ENCODE assay signal across 8 cellular contexts in genomic region chrY:19433049-19433448, GRCh38.
DNase-seq lines count a peak whose midpoint lies in the region; ATAC-seq, FAIRE-seq and TF ChIP-seq lines count a peak whose summit lies in the region.

No MANE protein-coding gene starts in this region.

- TF ChIP-seq CTCF in bronchial epithelial cell (IDR thresholded peaks at IDR 0.05; ENCODE audit: insufficient read depth, low read length, severe bottlenecking) = peak; percentile 50

- no peak overlapping the region for H2AFZ ChIP-seq in neuronal stem cell (ENCODE audit: low read length)

- H2AK5ac ChIP-seq in neuronal stem cell (ENCODE audit: low read depth, low read length) = no peak overlapping the region

- DNase-seq in ELR (ENCODE audit: low read depth) (peak; percentile 32), HT1080 (ENCODE audit: low read depth) (peak; percentile 0), bronchial epithelial cell (ENCODE audit: low read depth) (peak; percentile 55), neuronal stem cell (ENCODE audit: low spot score) (peak; percentile 18), DMS114 treated with DMSO at 0.1 percent for 48 hours (lab: John Stamatoyannopoulos, UW; ENCODE audit: unreplicated experiment) (no peak), HuH-7.5 (ENCODE audit: low spot score) (no peak)

- no peak overlapping the region for H3K23ac ChIP-seq in neuronal stem cell (ENCODE audit: low read depth, low read length, poor library complexity)

- no peak overlapping the region for H3K4me2 ChIP-seq in neuronal stem cell (ENCODE audit: insufficient read depth, low read length, poor library complexity, severe bottlenecking)

- no peak overlapping the region for H3K4me3 ChIP-seq in bronchial epithelial cell (ENCODE audit: low read depth, low read length)
- no peak overlapping the region for H3K4me3 ChIP-seq in neuronal stem cell (ENCODE audit: low read length in 2 of 2)

- ATAC-seq in HG03354 (IDR thresholded peaks at IDR 0.05; ENCODE audit: poor library complexity, severe bottlenecking, unreplicated experiment) (no peak), GM21367 (IDR thresholded peaks at IDR 0.05; ENCODE audit: unreplicated experiment) (no peak)

- H2BK15ac ChIP-seq in neuronal stem cell (ENCODE audit: low read length) = no peak overlapping the region

- H3K36me3 ChIP-seq in bronchial epithelial cell (ENCODE audit: control insufficient read depth, insufficient read depth, low read length) = no peaks in the 10 kb centered on the region
- no peaks in the 10 kb centered on the region for H3K36me3 ChIP-seq in neuronal stem cell (replicated peaks in 1 of 2; ENCODE audit: control insufficient read depth in 2 of 2, insufficient read depth in 2 of 2, low read length in 2 of 2)

- H3K79me1 ChIP-seq in neuronal stem cell (ENCODE audit: low read depth, low read length) = no peaks in the 10 kb centered on the region

- no peak overlapping the region for H4K91ac ChIP-seq in neuronal stem cell (ENCODE audit: low read depth, low read length, poor library complexity)

- H2BK12ac ChIP-seq in neuronal stem cell (ENCODE audit: low read length) = no peak overlapping the region

- H3K9me3 ChIP-seq in neuronal stem cell (replicated peaks in 1 of 2; ENCODE audit: control insufficient read depth in 2 of 2, insufficient read depth in 1 of 2, low read depth in 1 of 2, low read length in 2 of 2) = no peaks in the 10 kb centered on the region

- no peak overlapping the region for H3K9ac ChIP-seq in neuronal stem cell (ENCODE audit: low read depth, low read length, poor library complexity)

- no peak overlapping the region for H2BK120ac ChIP-seq in neuronal stem cell (ENCODE audit: low read depth, low read length)

- H4K8ac ChIP-seq in neuronal stem cell (ENCODE audit: low read depth, low read length) = no peak overlapping the region

- H3K27ac ChIP-seq in neuronal stem cell (replicated peaks; ENCODE audit: low read length) = no peak overlapping the region

- no peak for FAIRE-seq in bronchial epithelial cell (lab: Jason Lieb, UNC)

- no peak overlapping the region for H3K18ac ChIP-seq in neuronal stem cell (ENCODE audit: low read length)

- H2BK5ac ChIP-seq in neuronal stem cell (ENCODE audit: low read length) = no peak overlapping the region

- no peak overlapping the region for H3K14ac ChIP-seq in neuronal stem cell (ENCODE audit: low read length)

- peaks cover 0 to 2% of the 10 kb centered on the region in 2 donors for H3K4me1 ChIP-seq in neuronal stem cell (ENCODE audit: control insufficient read depth in 2 of 2, insufficient read depth in 1 of 2, low read depth in 1 of 2, low read length in 2 of 2)

- no peak overlapping the region for H3K4ac ChIP-seq in neuronal stem cell (ENCODE audit: low read length)

- H3K27me3 ChIP-seq in bronchial epithelial cell (ENCODE audit: control insufficient read depth, insufficient read depth, low read length) (no peaks in the 10 kb centered on the region), neuronal stem cell (ENCODE audit: control insufficient read depth in 3 of 3, insufficient read depth in 3 of 3, low read depth in 1 of 3, low read length in 3 of 3) (no peaks in the 10 kb centered on the region)

- WGBS in neuronal stem cell (ENCODE audit: extremely low coverage in 2 of 2, insufficient read length in 2 of 2, insufficient replicate concordance in 1 of 2), 2 donors = no CpG with 5 or more reads among the region's 4 CpGs

Comparison
In these comparisons a context has a peak if more than half of its experiments do, and no peak if none do; other contexts are left out.
1. DNase-seq: peak in ELR (single experiment), HT1080 (single experiment), bronchial epithelial cell (single experiment) and neuronal stem cell (single experiment); none in DMS114 treated with DMSO at 0.1 percent for 48 hours (single experiment) and HuH-7.5 (single experiment).